Comparison of ENCODE assay signal across 8 cellular contexts in the genomic region with DNA sequence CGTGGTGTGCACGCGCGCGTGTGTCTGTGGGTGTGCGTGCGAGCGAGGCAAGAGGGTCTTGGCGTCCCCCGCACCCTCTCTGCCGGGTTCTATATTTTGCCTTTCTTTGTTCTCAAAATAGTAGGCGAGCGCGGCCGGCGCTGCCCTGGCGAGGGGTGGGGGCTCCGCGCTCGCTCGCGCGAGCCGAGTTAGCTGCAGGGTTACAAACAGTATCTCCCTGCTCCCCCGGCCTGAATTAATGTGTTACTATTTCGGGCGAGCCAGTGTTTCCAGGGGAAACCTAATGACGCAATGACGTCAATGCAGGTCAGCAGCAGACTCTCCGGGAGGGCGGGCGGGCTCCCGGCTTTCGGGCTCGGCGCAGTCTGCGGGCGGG.
DNase-seq lines count a peak whose midpoint lies in the region; ATAC-seq, FAIRE-seq and TF ChIP-seq lines count a peak whose summit lies in the region.

No MANE protein-coding gene starts in this region.

- TF ChIP-seq CTCF in H1 (IDR thresholded peaks at IDR 0.05; ENCODE audit: control extremely low read depth in 1 of 3, insufficient read depth in 1 of 3, low read depth in 1 of 3, low read length in 3 of 3): no peak

- H3K27me3 ChIP-seq in HUES64 (ENCODE audit: insufficient read depth, low read length): peaks cover 98% of the 10 kb centered on the region
- peaks cover 37 to 83% (median 67%) of the 10 kb centered on the region in 4 experiments for H3K27me3 ChIP-seq in H1 (replicated peaks in 1 of 4; ENCODE audit: control insufficient read depth in 3 of 4, extremely low read depth in 1 of 4, insufficient read depth in 3 of 4, low read length in 3 of 4)
- H3K27me3 ChIP-seq in mucosa of rectum (ENCODE audit: control insufficient read depth in 2 of 2, insufficient read depth in 2 of 2, low read length in 2 of 2): peaks cover 47 to 67% of the 10 kb centered on the region in 2 donors

- H2BK5ac ChIP-seq in H1 (ENCODE audit: low read depth, low read length): no peak overlapping the region

- H3K56ac ChIP-seq in H1 (replicated peaks; ENCODE audit: insufficient read length, low read depth, low read length): no peak overlapping the region

- no peak overlapping the region for H3K14ac ChIP-seq in H1 (ENCODE audit: insufficient read length)

- peaks cover 5 to 14% of the 10 kb centered on the region in 2 experiments for H4K20me1 ChIP-seq in H1 (replicated peaks in 1 of 2; ENCODE audit: control insufficient read depth in 1 of 2, insufficient read depth in 2 of 2, low read length in 2 of 2)

- H2BK12ac ChIP-seq in H1 (ENCODE audit: low read depth, low read length): no peak overlapping the region

- H3K4me3 ChIP-seq in HUES64 (ENCODE audit: low read length) (peak overlapping the region; percentile 62), H1 (ENCODE audit: extremely low read depth in 1 of 4, insufficient read depth in 2 of 4, low read depth in 3 of 4, low read length in 4 of 4) (peak overlapping the region; percentile 31 to 87 (median 70)), mucosa of rectum (ENCODE audit: low read length in 2 of 2) (peak overlapping the region; percentile 41 to 54), urinary bladder (ENCODE audit: low read depth, low read length) (peak overlapping the region; percentile 33)

- H3K79me1 ChIP-seq in H1 (ENCODE audit: low read depth, low read length): no peaks in the 10 kb centered on the region

- no peak for TF ChIP-seq RAD21 in H1 (IDR thresholded peaks at IDR 0.05 in 1 of 2, conservative IDR thresholded peaks at IDR 0.05 in 1 of 2; ENCODE audit: low read depth in 2 of 2, low read length in 2 of 2)

- H2AFZ ChIP-seq in H1 (ENCODE audit: low read length): no peak overlapping the region; the same call in 1 of the 2 replicates

- in situ Hi-C loops in SK-MEL-5 (cut with HindIII; ENCODE audit: low pct_unique_long_range_greater_than_20kb, low sequenced_read_pairs): no loop called here

- H3K9ac ChIP-seq in HUES64 (ENCODE audit: low read depth, low read length): no peak overlapping the region
- 0 out of 7 replicates have a peak overlapping the region, but pooled peaks of 1 of the 4 experiments have one; percentile 22 for H3K9ac ChIP-seq in H1 (replicated peaks in 1 of 4; ENCODE audit: extremely low read depth in 1 of 4, low read depth in 3 of 4, low read length in 3 of 4)
- H3K9ac ChIP-seq in mucosa of rectum (ENCODE audit: low read depth in 1 of 2, low read length in 2 of 2): no peak overlapping the region

- H2BK120ac ChIP-seq in H1 (replicated peaks; ENCODE audit: low read depth, low read length): no peak overlapping the region

- no peak overlapping the region for H3K23ac ChIP-seq in H1 (ENCODE audit: insufficient read length)

- H4K8ac ChIP-seq in H1 (ENCODE audit: extremely low read depth, insufficient read depth, low read length): 0 out of 2 replicates have a peak overlapping the region, but pooled peaks have one; percentile 88

- POLR2A ChIA-PET in H1 (lab: Charles Lee; ENCODE audit: partially characterized antibody): interaction anchor here (1.1 kb wide), 1 partner anchor 31 kb away, joined by 3 read pairs; no protein-coding TSS in a partner anchor

- no peak overlapping the region for H2BK15ac ChIP-seq in H1 (ENCODE audit: low read length)

- CTCF ChIA-PET in H1 (lab: Charles Lee; ENCODE audit: partially characterized antibody): interaction anchor here (1.4 to 10.6 kb wide), 3 partner anchors 25 to 40 kb away, joined by 4 to 131 read pairs (median 49); no protein-coding TSS in a partner anchor

- peaks cover 22% of the 10 kb centered on the region for H3K4me1 ChIP-seq in HUES64 (ENCODE audit: insufficient read depth, low read length)
- H3K4me1 ChIP-seq in H1 (replicated peaks in 1 of 4; ENCODE audit: control insufficient read depth in 3 of 4, insufficient read depth in 4 of 4, low read length in 3 of 4): peaks cover 6 to 31% (median 20%) of the 10 kb centered on the region in 4 experiments
- peaks cover 5 to 8% of the 10 kb centered on the region in 2 donors for H3K4me1 ChIP-seq in mucosa of rectum (ENCODE audit: control insufficient read depth in 2 of 2, insufficient read depth in 2 of 2, low read length in 2 of 2)
- no peaks in the 10 kb centered on the region for H3K4me1 ChIP-seq in urinary bladder (ENCODE audit: insufficient read depth)

- H3K18ac ChIP-seq in H1 (ENCODE audit: extremely low read depth, low read length): peak overlapping the region; percentile 6; the same call in 1 of the 2 replicates

- H2AK5ac ChIP-seq in H1 (ENCODE audit: low read depth, low read length): no peak overlapping the region

- no peak overlapping the region for H4K91ac ChIP-seq in H1 (replicated peaks; ENCODE audit: insufficient read length, low read length)

- WGBS in HUES64: 1% methylated on average over 38 of the region's 38 CpGs
- 2% methylated on average over 27 of the region's 38 CpGs; no CpG with 5 or more reads in 1 of the 2 experiments for WGBS in H1 (ENCODE audit: extremely low coverage in 1 of 2, insufficient coverage in 1 of 2, insufficient read length in 1 of 2, insufficient replicate concordance in 2 of 2, low coverage in 1 of 2, low lambda C conversion rate in 2 of 2, missing lambda C conversion rate in 1 of 2), 2 experiments
- WGBS in urinary bladder: under 1% methylated on average over 38 of the region's 38 CpGs

- TF ChIP-seq POLR2A in H1 (IDR thresholded peaks at IDR 0.05; ENCODE audit: control extremely low read depth in 1 of 2, low read depth in 2 of 2, low read length in 2 of 2): no peak

- no peak for TF ChIP-seq EP300 in H1 (IDR thresholded peaks at IDR 0.05; ENCODE audit: borderline replicate concordance in 1 of 2, low read depth in 2 of 2, low read length in 2 of 2)

- no peaks in the 10 kb centered on the region for H3K79me2 ChIP-seq in H1 (ENCODE audit: control insufficient read depth in 1 of 2, insufficient read depth in 2 of 2, low read length in 2 of 2)

- H2BK20ac ChIP-seq in H1 (ENCODE audit: low read length): no peak overlapping the region

- peak overlapping the region; percentile 82 to 100 for H3K4me2 ChIP-seq in H1 (ENCODE audit: insufficient read depth in 1 of 2, low read depth in 2 of 2, low read length in 2 of 2)

- H3K23me2 ChIP-seq in H1 (ENCODE audit: low read depth, low read length): peaks cover 18% of the 10 kb centered on the region

- FAIRE-seq in H1 (lab: Jason Lieb, UNC): no peak

- DNase-seq in COR-L47 (lab: John Stamatoyannopoulos, UW) (peak; percentile 79), SK-MEL-5 (ENCODE audit: low read depth, low spot score) (peak; percentile 77), H1 (ENCODE audit: low read depth in 1 of 2, low spot score in 2 of 2) (no peak), germinal center (ENCODE audit: low spot score) (no peak)

- H3K9me3 ChIP-seq in HUES64 (ENCODE audit: insufficient read depth, low read depth, low read length): no peaks in the 10 kb centered on the region
- H3K9me3 ChIP-seq in H1 (ENCODE audit: insufficient read depth in 2 of 2, low read depth in 1 of 2, low read length in 1 of 2): no peaks in the 10 kb centered on the region
- no peaks in the 10 kb centered on the region for H3K9me3 ChIP-seq in mucosa of rectum (ENCODE audit: control insufficient read depth in 2 of 2, low read length in 2 of 2)

- no peak overlapping the region for H3K4ac ChIP-seq in H1 (replicated peaks; ENCODE audit: insufficient read length, low read depth, low read length)

- H4K5ac ChIP-seq in H1 (ENCODE audit: insufficient read length, low read depth, low read length): no peak overlapping the region

- H3K36me3 ChIP-seq in HUES64 (ENCODE audit: insufficient read depth, low read length) (no peaks in the 10 kb centered on the region), H1 (ENCODE audit: control insufficient read depth in 2 of 4, insufficient read depth in 4 of 4, low read length in 3 of 4) (no peaks in the 10 kb centered on the region), mucosa of rectum (ENCODE audit: control insufficient read depth in 2 of 2, insufficient read depth in 2 of 2, low read length in 2 of 2) (no peaks in the 10 kb centered on the region), urinary bladder (ENCODE audit: insufficient read depth) (no peaks in the 10 kb centered on the region)

- H3K27ac ChIP-seq in HUES64 (ENCODE audit: low read depth, low read length) (no peak overlapping the region), H1 (ENCODE audit: low read depth, low read length) (no peak overlapping the region), mucosa of rectum (ENCODE audit: low read depth in 2 of 2, low read length in 2 of 2) (no peak overlapping the region), urinary bladder (ENCODE audit: low read depth) (no peak overlapping the region)

- ATAC-seq in GM21619 (IDR thresholded peaks at IDR 0.05; ENCODE audit: unreplicated experiment): no peak

TF ChIP-seq in H1, 55 proteins besides CTCF, POLR2A, EP300 and RAD21:
- peak; percentile 61; the same call in 1 of the 2 replicates for TF ChIP-seq CREB1 (IDR thresholded peaks at IDR 0.05)
- TF ChIP-seq SP4 (IDR thresholded peaks at IDR 0.05; ENCODE audit: low read length): no peak

Comparison
In these comparisons a context has a peak if more than half of its experiments do, and no peak if none do; other contexts are left out.
1. DNase-seq: peak in COR-L47 (single experiment) and SK-MEL-5 (single experiment); none in H1 (0 of 2) and germinal center (single experiment).
2. Peak in every context shown above with its lines, with median percentiles within 50 percentile points of each other: H3K4me3 ChIP-seq.